Comparison of ENCODE assay signal across 21 cellular contexts in genomic region chr4:57405359-57405758, GRCh38.
DNase-seq lines count a peak whose midpoint lies in the region; ATAC-seq and FAIRE-seq lines count a peak whose summit lies in the region.
"Had no signal": no experiment of that assay in that cellular context is flagged by ENCODE, and none has a peak within 500 bp of the region (broad histone marks: within the 10 kb centered on the region; RNA-seq: fewer than 3 reads in every experiment).

No MANE protein-coding gene starts in this region.

- H3K36me3 ChIP-seq in adipocyte (ENCODE audit: control insufficient read depth, insufficient read depth, low read length, severe bottlenecking) = no peaks in the 10 kb centered on the region
- H3K36me3 ChIP-seq: uterus had no signal

- no peaks in the 10 kb centered on the region for H3K36me3 Mint-ChIP-seq in activated naive CD8-positive, alpha-beta T cell treated with anti-CD3 and anti-CD28 coated beads for 36 hours
- H3K36me3 Mint-ChIP-seq: activated naive CD4-positive, alpha-beta T cell treated with anti-CD3 and anti-CD28 coated beads, Interleukin-2, amount 50 U/mL, for 72 hours; T-cell had no signal

- no peaks in the 10 kb centered on the region for H3K9me3 Mint-ChIP-seq in activated naive CD8-positive, alpha-beta T cell treated with anti-CD3 and anti-CD28 coated beads for 36 hours
- H3K9me3 Mint-ChIP-seq: stimulated activated naive CD8-positive, alpha-beta T cell treated with anti-CD3 and anti-CD28 coated beads, Interleukin-15, amount 100 ng/mL, for 72 hours had no signal

- H3K4me1 ChIP-seq in adipocyte (ENCODE audit: control insufficient read depth, insufficient read depth, low read length) = peaks cover 7% of the 10 kb centered on the region
- H3K4me1 ChIP-seq: uterus had no signal

- H3K27me3 Mint-ChIP-seq in activated naive CD8-positive, alpha-beta T cell treated with anti-CD3 and anti-CD28 coated beads for 36 hours = no peaks in the 10 kb centered on the region
- H3K27me3 Mint-ChIP-seq: B cell; stimulated activated naive CD8-positive, alpha-beta T cell treated with anti-CD3 and anti-CD28 coated beads, Interleukin-15, amount 100 ng/mL, for 72 hours had no signal

- ATAC-seq in GM21576 (IDR thresholded peaks at IDR 0.05; ENCODE audit: unreplicated experiment) (no peak), GM18907 (IDR thresholded peaks at IDR 0.05; ENCODE audit: unreplicated experiment) (no peak)
- ATAC-seq: activated naive CD4-positive, alpha-beta T cell treated with anti-CD3 and anti-CD28 coated beads, Interleukin-2, amount 50 U/mL, for 72 hours; K562; right cardiac atrium; stimulated activated naive CD8-positive, alpha-beta T cell treated with anti-CD3 and anti-CD28 coated beads, Interleukin-15, amount 100 ng/mL, for 72 hours; T-cell had no signal

- no peak overlapping the region for H3K4me3 Mint-ChIP-seq in activated naive CD8-positive, alpha-beta T cell treated with anti-CD3 and anti-CD28 coated beads for 36 hours
- H3K4me3 Mint-ChIP-seq: B cell; stimulated activated naive CD8-positive, alpha-beta T cell treated with anti-CD3 and anti-CD28 coated beads, Interleukin-15, amount 100 ng/mL, for 72 hours; T-cell had no signal

- no peak for FAIRE-seq in HTR-8/SVneo (lab: Jason Lieb, UNC)
- FAIRE-seq: K562 had no signal

- peak; percentile 71 for DNase-seq in AG20443 (ENCODE audit: low spot score)
- DNase-seq in HTR-8/SVneo (ENCODE audit: insufficient read length, low spot score) = peak; percentile 43
- peak; percentile 78 for DNase-seq in adipocyte (ENCODE audit: low read depth)
- peak; percentile 11 for DNase-seq in kidney glomerular epithelial cell (lab: John Stamatoyannopoulos, UW)
- DNase-seq in activated effector memory CD4-positive, alpha-beta T cell treated with anti-CD3 and anti-CD28 coated beads, Interleukin-2, amount 50 U/mL, for 16 hours = no peak
- no peak for DNase-seq in activated naive CD8-positive, alpha-beta T cell treated with anti-CD3 and anti-CD28 coated beads for 36 hours
- DNase-seq: activated CD4-positive, alpha-beta T cell treated with anti-CD3 and anti-CD28 coated beads, Interleukin-2, amount 50 U/mL, for 4 hours; activated T-cell treated with anti-CD3 and anti-CD28 coated beads, Interleukin-2, amount 50 U/mL, for 1 hour; effector CD4-positive, alpha-beta T cell; midbrain; NCI-H526 treated with DMSO at 0.1 percent for 48 hours; right cardiac atrium; stimulated activated naive CD8-positive, alpha-beta T cell treated with anti-CD3 and anti-CD28 coated beads, Interleukin-15, amount 100 ng/mL, for 72 hours; T-cell; uterus had no signal

- no peak overlapping the region for H3K27ac Mint-ChIP-seq in activated naive CD8-positive, alpha-beta T cell treated with anti-CD3 and anti-CD28 coated beads for 36 hours
- H3K27ac Mint-ChIP-seq: activated naive CD4-positive, alpha-beta T cell treated with anti-CD3 and anti-CD28 coated beads, Interleukin-2, amount 50 U/mL, for 72 hours; B cell; stimulated activated naive CD8-positive, alpha-beta T cell treated with anti-CD3 and anti-CD28 coated beads, Interleukin-15, amount 100 ng/mL, for 72 hours; T-cell had no signal

- H3K4me3 ChIP-seq in adipocyte (ENCODE audit: low read length) = no peak overlapping the region
- H3K4me3 ChIP-seq: hepatocyte, K562, uterus had no signal

- H3K27me3 ChIP-seq in adipocyte (replicated peaks; ENCODE audit: control insufficient read depth, insufficient read depth, low read length) = no peaks in the 10 kb centered on the region
- H3K27me3 ChIP-seq: hepatocyte, uterus had no signal

- no peaks in the 10 kb centered on the region for H3K4me1 Mint-ChIP-seq in activated naive CD8-positive, alpha-beta T cell treated with anti-CD3 and anti-CD28 coated beads for 36 hours
- H3K4me1 Mint-ChIP-seq: B cell; stimulated activated naive CD8-positive, alpha-beta T cell treated with anti-CD3 and anti-CD28 coated beads, Interleukin-15, amount 100 ng/mL, for 72 hours; T-cell had no signal

- H3K9me3 ChIP-seq in adipocyte (ENCODE audit: control insufficient read depth, low read length) = peaks cover 7% of the 10 kb centered on the region
- H3K9me3 ChIP-seq: uterus had no signal

- no peak overlapping the region for H3K9ac ChIP-seq in adipocyte (ENCODE audit: low read length)

Comparison
In these comparisons a context has a peak if more than half of its experiments do, and no peak if none do; other contexts are left out.
1. DNase-seq: peak in AG20443 (single experiment), HTR-8/SVneo (single experiment), adipocyte (single experiment) and kidney glomerular epithelial cell (single experiment); none in activated effector memory CD4-positive, alpha-beta T cell treated with anti-CD3 and anti-CD28 coated beads, Interleukin-2, amount 50 U/mL, for 16 hours (single experiment) and activated naive CD8-positive, alpha-beta T cell treated with anti-CD3 and anti-CD28 coated beads for 36 hours (single experiment).